ENCODE assay signal across 10 cellular contexts in genomic region chr20:37288091-37288490, GRCh38. TPM values are rescaled to one million over a fixed set of nuclear protein-coding genes. Genes with fewer than 3 reads are reported as not detected.
DNase-seq lines count a peak whose midpoint lies in the region; ATAC-seq, FAIRE-seq and TF ChIP-seq lines count a peak whose summit lies in the region.
"Had no signal": no experiment of that assay in that cellular context is flagged by ENCODE, and none has a peak within 500 bp of the region (broad histone marks: within the 10 kb centered on the region; RNA-seq: fewer than 3 reads in every experiment).

No MANE protein-coding gene starts in this region.

- peaks cover 39% of the 10 kb centered on the region for H3K79me2 ChIP-seq in PC-9 (ENCODE audit: low read depth)

- intact Hi-C loops in pancreas (cut with DNase I) = loop anchor here in 1 of 3 donors (10.0 kb wide), 1 partner anchor 77 kb away; no protein-coding TSS in a partner anchor
- intact Hi-C loops in PC-9 (cut with micrococcal nuclease; ENCODE audit: unreplicated experiment) = loop anchor here (2.0 kb wide), 2 partner anchors 57 to 91 kb away; no protein-coding TSS in a partner anchor
- intact Hi-C loops in aorta (cut with DNase I) = loop anchor here (2.0 to 5.0 kb wide), 4 partner anchors 59 to 99 kb away; partner anchors contain the start of gene SRC (in 2 of the 2)

- ATAC-seq in pancreas (peak in 3 of 4 donors; percentile 36 to 48 (median 36)), omental fat pad (ENCODE audit: low FRiP score) (no peak), aorta (ENCODE audit: low FRiP score) (no peak)

- H3K9me2 ChIP-seq in PC-9 (ENCODE audit: insufficient read depth) = no peaks in the 10 kb centered on the region

- DNase-seq in SKM-1 treated with dmso at 0.1 percent for 144 hours (lab: John Stamatoyannopoulos, UW; ENCODE audit: unreplicated experiment) = peak; percentile 34
- no peak for DNase-seq in SKM-1 (lab: John Stamatoyannopoulos, UW; ENCODE audit: unreplicated experiment)
- DNase-seq in NCI-H2196 treated with DMSO at 0.1 percent for 48 hours (lab: John Stamatoyannopoulos, UW; ENCODE audit: unreplicated experiment) = peak; percentile 37
- DNase-seq in endothelial cell (ENCODE audit: low spot score) = no peak
- DNase-seq in pancreas = peak in 3 of 6 donors; percentile 22 to 48 (median 46)
- DNase-seq in PC-9 = no peak
- no peak for DNase-seq in omental fat pad (ENCODE audit: low spot score)
- DNase-seq in aorta = no peak
- DNase-seq: NCI-H1092 treated with DMSO at 0.1 percent for 48 hours, WERI-Rb-1 had no signal

- H2AFZ ChIP-seq in PC-9 = no peak overlapping the region

- CTCF ChIA-PET in PC-9 (lab: Charles Lee) = no interaction called here

- H3K27me3 ChIP-seq in pancreas = no peaks in the 10 kb centered on the region
- no peaks in the 10 kb centered on the region for H3K27me3 ChIP-seq in PC-9 (ENCODE audit: insufficient read depth, low read depth)
- no peaks in the 10 kb centered on the region for H3K27me3 ChIP-seq in aorta (ENCODE audit: control insufficient read depth in 1 of 2, insufficient read depth in 2 of 2, low read length in 1 of 2)

- H3K36me3 ChIP-seq in pancreas (peaks cover 0 to 3% (median 0%) of the 10 kb centered on the region in 3 donors), PC-9 (ENCODE audit: low read depth) (no peaks in the 10 kb centered on the region), aorta (ENCODE audit: control insufficient read depth in 1 of 2, insufficient read depth in 2 of 2, low read length in 1 of 2) (no peaks in the 10 kb centered on the region)

- H3K4me3 ChIP-seq in pancreas = no peak overlapping the region
- no peak overlapping the region for H3K4me3 ChIP-seq in PC-9
- H3K4me3 ChIP-seq in aorta (ENCODE audit: low read length in 2 of 2) = no peak overlapping the region

- no TSS peak for BruUV-seq in PC-9 (replicated peaks; lab: Mats Ljungman, UMichigan)

- H3K4me2 ChIP-seq in PC-9 = no peak overlapping the region

- no peak overlapping the region for H3K27ac Mint-ChIP-seq in endothelial cell (ENCODE audit: unreplicated experiment)

- H3K4me3 Mint-ChIP-seq in endothelial cell (ENCODE audit: unreplicated experiment) = peak overlapping the region; percentile 84

- H3K4me1 ChIP-seq in pancreas (peaks cover 8 to 14% (median 10%) of the 10 kb centered on the region in 3 donors), PC-9 (replicated peaks; ENCODE audit: insufficient read depth) (peaks cover 10% of the 10 kb centered on the region; the same call in 1 of the 2 replicates), aorta (ENCODE audit: control insufficient read depth in 1 of 2, insufficient read depth in 2 of 2, low read length in 2 of 2) (no peaks in the 10 kb centered on the region)

- peaks cover 10% of the 10 kb centered on the region for H3K36me3 Mint-ChIP-seq in endothelial cell (ENCODE audit: low read depth, unreplicated experiment)

- H3K4me1 Mint-ChIP-seq in endothelial cell (ENCODE audit: unreplicated experiment) = no peaks in the 10 kb centered on the region

- TF ChIP-seq CTCF in endothelial cell (IDR thresholded peaks at IDR 0.05; ENCODE audit: unreplicated experiment) = no peak
- no peak for TF ChIP-seq CTCF in pancreas (IDR thresholded peaks at IDR 0.05)
- no peak for TF ChIP-seq CTCF in PC-9 (conservative IDR thresholded peaks at IDR 0.05)
- TF ChIP-seq CTCF in omental fat pad (IDR thresholded peaks at IDR 0.05) = no peak

- no peaks in the 10 kb centered on the region for H3K9me3 ChIP-seq in pancreas
- no peaks in the 10 kb centered on the region for H3K9me3 ChIP-seq in PC-9 (ENCODE audit: insufficient read depth, low read depth)
- no peaks in the 10 kb centered on the region for H3K9me3 ChIP-seq in aorta (ENCODE audit: control insufficient read depth, low read length)

- H4K20me1 ChIP-seq in PC-9 (ENCODE audit: insufficient read depth) = no peaks in the 10 kb centered on the region

- peaks cover 5% of the 10 kb centered on the region for H3K27me3 Mint-ChIP-seq in endothelial cell (ENCODE audit: unreplicated experiment)

- H3K27ac ChIP-seq in pancreas = no peak overlapping the region
- H3K27ac ChIP-seq in PC-9 = no peak overlapping the region
- H3K27ac ChIP-seq in aorta (ENCODE audit: low read depth in 1 of 2, low read length in 2 of 2) = no peak overlapping the region
- H3K27ac ChIP-seq: WERI-Rb-1 had no signal

- no peak for FAIRE-seq in pancreas (lab: Jason Lieb, UNC)

- WGBS in pancreas, 2 donors = 68 to 79% methylated on average over 4 of the region's 4 CpGs
- 72% methylated on average over 4 of the region's 4 CpGs for WGBS in aorta, 2 donors

- POLR2A ChIA-PET in PC-9 (lab: Charles Lee; ENCODE audit: unreplicated experiment) = interaction anchor here (0.5 kb wide), 2 partner anchors 91 to 1561 kb away, joined by 3 to 4 read pairs; no protein-coding TSS in a partner anchor

- H3K9me3 Mint-ChIP-seq in endothelial cell (ENCODE audit: unreplicated experiment) = no peaks in the 10 kb centered on the region

- H3F3A ChIP-seq in PC-9 (ENCODE audit: insufficient read depth, low read depth) = peaks cover 8% of the 10 kb centered on the region

RNA-seq across cellular contexts. Expression of gene MANBAL, which starts 1.4 kb away (rescaled TPM):
- total RNA-seq in endothelial cell (ENCODE audit: unreplicated experiment) (35.6 TPM), pancreas (10 to 100 TPM in 5 of 6 donors, 1 to 10 TPM in 1; 9.0 to 17.8 (median 15.7) TPM), PC-9 (2021) (44.6 and 65.7 TPM in 2 replicates), omental fat pad (10 to 100 TPM; 25.8 to 37.8 (median 31.9) TPM), aorta (10 to 100 TPM; 47.1 to 59.3 TPM)
- polyA plus RNA-seq in pancreas (10 to 100 TPM; 28.5 to 42.1 TPM), aorta (10 to 100 TPM; 61.1 to 86.8 TPM)

RNA-seq across cellular contexts. Expression of gene GHRH, which starts 26.5 kb away (rescaled TPM):
- total RNA-seq in endothelial cell (ENCODE audit: unreplicated experiment) (not detected), pancreas (not detected), PC-9 (2021) (not detected in 2 replicates), omental fat pad (not detected), aorta (not detected)
- polyA plus RNA-seq in pancreas (under 1 TPM in 1 of 2 donors, not detected in 1; 0.80 TPM), aorta (not detected)

RNA-seq across cellular contexts. Expression of gene SRC, which starts 57.8 kb away (rescaled TPM):
- total RNA-seq in endothelial cell (ENCODE audit: unreplicated experiment) = 60.8 TPM
- total RNA-seq in pancreas = 10 to 100 TPM; 21.3 to 78.4 (median 31.3) TPM
- 10 to 100 TPM; 64.6 to 75.2 TPM for polyA plus RNA-seq in pancreas
- total RNA-seq in PC-9 (2021) = 56.8 and 58.4 TPM in 2 replicates
- 10 to 100 TPM; 15.1 to 29.3 (median 19.7) TPM for total RNA-seq in omental fat pad
- 10 to 100 TPM; 51.3 to 72.4 TPM for total RNA-seq in aorta
- 10 to 100 TPM; 16.7 to 31.1 TPM for polyA plus RNA-seq in aorta

Comparison
In these comparisons a context has a peak if more than half of its experiments do, and no peak if none do; other contexts are left out.
1. DNase-seq: peak in SKM-1 treated with dmso at 0.1 percent for 144 hours (single experiment) and NCI-H2196 treated with DMSO at 0.1 percent for 48 hours (single experiment); none in SKM-1 (single experiment), endothelial cell (single experiment), PC-9 (0 of 2), omental fat pad (single experiment) and aorta (0 of 2).
2. ATAC-seq: peak in pancreas (3 of 4); none in omental fat pad (single experiment) and aorta (single experiment).